ENCODE assay signal across 9 cellular contexts in genomic region chr1:236465959-236466303, GRCh38. TPM values are rescaled to one million over a fixed set of nuclear protein-coding genes. Genes with fewer than 3 reads are reported as not detected.
DNase-seq lines count a peak whose midpoint lies in the region; ATAC-seq, FAIRE-seq and TF ChIP-seq lines count a peak whose summit lies in the region.
"Had no signal": no experiment of that assay in that cellular context is flagged by ENCODE, and none has a peak within 500 bp of the region (broad histone marks: within the 10 kb centered on the region; RNA-seq: fewer than 3 reads in every experiment).

No MANE protein-coding gene starts in this region.

- H4K20me1 ChIP-seq in GM23248 (ENCODE audit: insufficient read depth): no peaks in the 10 kb centered on the region

- no peak overlapping the region for H3K4me3 ChIP-seq in GM23248
- no peak overlapping the region for H3K4me3 ChIP-seq in right lobe of liver
- H3K4me3 ChIP-seq: cardiac muscle cell had no signal

- peak; percentile 79 for ATAC-seq in GM19397 (IDR thresholded peaks at IDR 0.05; ENCODE audit: unreplicated experiment)
- peak; percentile 91 for ATAC-seq in HG03095 (IDR thresholded peaks at IDR 0.05; ENCODE audit: unreplicated experiment)
- peak; percentile 73 for ATAC-seq in activated CD8-positive, alpha-beta T cell treated with anti-CD3 and anti-CD28 coated beads, Interleukin-2, amount 10 ng/mL, durations not matched to agents 7 days and 5 days
- ATAC-seq in right lobe of liver: no peak

- peaks cover 18% of the 10 kb centered on the region for H3K4me1 Mint-ChIP-seq in activated CD8-positive, alpha-beta T cell treated with anti-CD3 and anti-CD28 coated beads, Interleukin-2, amount 10 ng/mL, durations not matched to agents 7 days and 5 days (ENCODE audit: low read depth)

- 63 to 66% methylated on average over 5 of the region's 5 CpGs for WGBS in GM23248 (ENCODE audit: low coverage in 1 of 2, low lambda C conversion rate in 2 of 2, missing lambda C conversion rate in 2 of 2), 2 experiments
- 59% methylated on average over 5 of the region's 5 CpGs for WGBS in right lobe of liver (ENCODE audit: insufficient coverage, low coverage, low lambda C conversion rate, missing lambda C conversion rate)

- no peak for FAIRE-seq in H54 (lab: Jason Lieb, UNC)

- H3K36me3 ChIP-seq in GM23248 (ENCODE audit: low read depth): no peaks in the 10 kb centered on the region
- no peaks in the 10 kb centered on the region for H3K36me3 ChIP-seq in right lobe of liver
- H3K36me3 ChIP-seq: cardiac muscle cell had no signal

- no peaks in the 10 kb centered on the region for H3K79me2 ChIP-seq in GM23248 (ENCODE audit: insufficient read depth)

- TF ChIP-seq CTCF in GM13976 (IDR thresholded peaks at IDR 0.05; ENCODE audit: borderline replicate concordance, control extremely low read depth, extremely low read depth, insufficient read depth, missing control alignments) (no peak), right lobe of liver (IDR thresholded peaks at IDR 0.05) (no peak)

- no peaks in the 10 kb centered on the region for H3K9me3 ChIP-seq in GM23248 (ENCODE audit: low read depth)
- no peaks in the 10 kb centered on the region for H3K9me3 ChIP-seq in right lobe of liver

- no peak overlapping the region for H3K4me2 ChIP-seq in GM23248 (ENCODE audit: unreplicated experiment)

- CTCF ChIA-PET in activated CD8-positive, alpha-beta T cell treated with anti-CD3 and anti-CD28 coated beads, Interleukin-2, amount 10 ng/mL, durations not matched to agents 7 days and 5 days (lab: Charles Lee): no interaction called here

- H3F3A ChIP-seq in GM23248 (ENCODE audit: insufficient read depth): no peaks in the 10 kb centered on the region

- POLR2A ChIA-PET in activated CD8-positive, alpha-beta T cell treated with anti-CD3 and anti-CD28 coated beads, Interleukin-2, amount 10 ng/mL, durations not matched to agents 7 days and 5 days (lab: Charles Lee): no interaction called here

- H3K27me3 ChIP-seq in GM23248 (replicated peaks; ENCODE audit: insufficient read depth) (0 out of 2 replicates have a peak, but pooled peaks cover 4% of the 10 kb centered on the region), right lobe of liver (no peaks in the 10 kb centered on the region)
- H3K27me3 ChIP-seq: cardiac muscle cell had no signal

- no peak overlapping the region for H3K9ac ChIP-seq in GM23248

- H3K27me3 Mint-ChIP-seq in activated CD8-positive, alpha-beta T cell treated with anti-CD3 and anti-CD28 coated beads, Interleukin-2, amount 10 ng/mL, durations not matched to agents 7 days and 5 days (ENCODE audit: low read depth): peaks cover 36% of the 10 kb centered on the region

- no peak for TF ChIP-seq POLR2A in H54 (IDR thresholded peaks at IDR 0.05; ENCODE audit: low read depth, low read length)
- TF ChIP-seq POLR2A in right lobe of liver (IDR thresholded peaks at IDR 0.05): no peak

- DNase-seq in GM13976 (ENCODE audit: low spot score): peak; percentile 44
- no peak for DNase-seq in activated CD8-positive, alpha-beta T cell treated with anti-CD3 and anti-CD28 coated beads, Interleukin-2, amount 10 ng/mL, durations not matched to agents 7 days and 5 days
- no peak for DNase-seq in H54 (ENCODE audit: insufficient read length, low spot score)
- DNase-seq in GM23248: no peak
- DNase-seq in OCI-M2 (lab: John Stamatoyannopoulos, UW; ENCODE audit: unreplicated experiment): no peak
- DNase-seq in right lobe of liver: no peak

- no peak overlapping the region for H3K4me3 Mint-ChIP-seq in activated CD8-positive, alpha-beta T cell treated with anti-CD3 and anti-CD28 coated beads, Interleukin-2, amount 10 ng/mL, durations not matched to agents 7 days and 5 days

- no peaks in the 10 kb centered on the region for H3K36me3 Mint-ChIP-seq in activated CD8-positive, alpha-beta T cell treated with anti-CD3 and anti-CD28 coated beads, Interleukin-2, amount 10 ng/mL, durations not matched to agents 7 days and 5 days (ENCODE audit: low read depth)

- H3K4me1 ChIP-seq in GM23248 (ENCODE audit: insufficient read depth): no peaks in the 10 kb centered on the region
- no peaks in the 10 kb centered on the region for H3K4me1 ChIP-seq in right lobe of liver

- no peaks in the 10 kb centered on the region for H3K9me3 Mint-ChIP-seq in activated CD8-positive, alpha-beta T cell treated with anti-CD3 and anti-CD28 coated beads, Interleukin-2, amount 10 ng/mL, durations not matched to agents 7 days and 5 days (ENCODE audit: insufficient read depth)

- H3K27ac Mint-ChIP-seq in activated CD8-positive, alpha-beta T cell treated with anti-CD3 and anti-CD28 coated beads, Interleukin-2, amount 10 ng/mL, durations not matched to agents 7 days and 5 days: no peak overlapping the region

- H3K27ac ChIP-seq in GM23248 (no peak overlapping the region), right lobe of liver (no peak overlapping the region)
- H3K27ac ChIP-seq: cardiac muscle cell had no signal

- in situ Hi-C loops in GM13976 (cut with MboI; ENCODE audit: low sequenced_read_pairs, unreplicated experiment) (no loop called here), GM23248 (cut with MboI) (no loop called here)

- intact Hi-C loops in right lobe of liver (cut with DNase I): no loop called here

- H3K9me2 ChIP-seq in GM23248 (ENCODE audit: insufficient read depth): no peaks in the 10 kb centered on the region

- H2AFZ ChIP-seq in GM23248: no peak overlapping the region

RNA-seq across cellular contexts. Expression of gene LGALS8, which starts 57.9 kb away (rescaled TPM):
- 10 to 100 TPM; 75.5 to 77.8 TPM for total RNA-seq in activated CD8-positive, alpha-beta T cell treated with anti-CD3 and anti-CD28 coated beads, Interleukin-2, amount 10 ng/mL, durations not matched to agents 7 days and 5 days
- 62.1 and 68.6 TPM in 2 replicates for total RNA-seq in GM23248 (2014; rRNA removed; shearing (Covaris generic))
- 43.3 and 46.2 TPM in 2 replicates for polyA plus RNA-seq in GM23248 (2016; fragmentation: Nextera tagmentation; extraction: Ambion mirVana)
- 10 to 100 TPM; 30.4 to 69.3 (median 42.3) TPM for total RNA-seq in right lobe of liver

Comparison
In these comparisons a context has a peak if more than half of its experiments do, and no peak if none do; other contexts are left out.
1. ATAC-seq: peak in GM19397 (single experiment), HG03095 (single experiment) and activated CD8-positive, alpha-beta T cell treated with anti-CD3 and anti-CD28 coated beads, Interleukin-2, amount 10 ng/mL, durations not matched to agents 7 days and 5 days (single experiment); none in right lobe of liver (0 of 4).